In genomic region chr15:100030586-100031249, GRCh38 we compare ENCODE assay signal across 30 cellular contexts.
DNase-seq lines count a peak whose midpoint lies in the region; ATAC-seq and TF ChIP-seq lines count a peak whose summit lies in the region.
"Had no signal": no experiment of that assay in that cellular context is flagged by ENCODE, and none has a peak within 500 bp of the region (broad histone marks: within the 10 kb centered on the region; RNA-seq: fewer than 3 reads in every experiment).

No MANE protein-coding gene starts in this region.

- H3K36me3 ChIP-seq in fibroblast of lung (ENCODE audit: control insufficient read depth, insufficient read depth, low read length) (no peaks in the 10 kb centered on the region), vagina (no peaks in the 10 kb centered on the region)
- H3K36me3 ChIP-seq: cardiac muscle cell, gastrocnemius medialis, SJCRH30, stomach, tibial artery had no signal

- H4K20me1 ChIP-seq in fibroblast of lung (ENCODE audit: control insufficient read depth, extremely low read depth, insufficient read depth, low read length): no peaks in the 10 kb centered on the region

- H3K4me3 Mint-ChIP-seq in stimulated activated memory B cell treated with anti-CD40 and anti-IgM and Interleukin-4, amounts not matched to agents 10 μg/mL and 1 μg/mL and 100 μg/mL, for 72 hours: no peak overlapping the region
- H3K4me3 Mint-ChIP-seq: activated CD4-positive, alpha-beta memory T cell treated with anti-CD3 and anti-CD28 coated beads for 36 hours; activated naive CD8-positive, alpha-beta T cell treated with anti-CD3 and anti-CD28 coated beads, Interleukin-2, amount 10 ng/mL, durations not matched to agents 7 days and 5 days; CD4-positive, alpha-beta memory T cell; natural killer cell treated with Interleukin-12 subunit alpha and Interleukin-12 subunit beta and Interleukin-15 and Interleukin-18, amount 100 ng/mL, for 72 hours; T-cell had no signal

- H3K36me3 Mint-ChIP-seq in stimulated activated memory B cell treated with anti-CD40 and anti-IgM and Interleukin-4, amounts not matched to agents 10 μg/mL and 1 μg/mL and 100 μg/mL, for 72 hours: no peaks in the 10 kb centered on the region
- H3K36me3 Mint-ChIP-seq: activated naive CD8-positive, alpha-beta T cell treated with anti-CD3 and anti-CD28 coated beads, Interleukin-2, amount 10 ng/mL, durations not matched to agents 7 days and 5 days had no signal

- no peak overlapping the region for H3K27ac ChIP-seq in fibroblast of lung (ENCODE audit: insufficient read depth, low read length)
- peak overlapping the region; percentile 17 for H3K27ac ChIP-seq in vagina
- H3K27ac ChIP-seq: cardiac muscle cell, hepatocyte, KMS-11, SJCRH30, stomach had no signal

- no peaks in the 10 kb centered on the region for H3K27me3 ChIP-seq in fibroblast of lung (ENCODE audit: control insufficient read depth, insufficient read depth, low read length)
- H3K27me3 ChIP-seq in vagina: no peaks in the 10 kb centered on the region
- H3K27me3 ChIP-seq: cardiac muscle cell, gastrocnemius medialis, hepatocyte, SJCRH30, stomach, tibial artery had no signal

- no peaks in the 10 kb centered on the region for H3K79me2 ChIP-seq in fibroblast of lung (ENCODE audit: control insufficient read depth, insufficient read depth, low read length)
- H3K79me2 ChIP-seq: hepatocyte had no signal

- H3K4me1 ChIP-seq in fibroblast of lung (ENCODE audit: control insufficient read depth, extremely low read depth, insufficient read depth, low read length): no peaks in the 10 kb centered on the region
- peaks cover 28% of the 10 kb centered on the region for H3K4me1 ChIP-seq in vagina
- H3K4me1 ChIP-seq: SJCRH30 had no signal

- no peak overlapping the region for H3K4me2 ChIP-seq in fibroblast of lung (ENCODE audit: extremely low read depth, insufficient read depth, low read length)
- H3K4me2 ChIP-seq: hepatocyte, KMS-11 had no signal

- TF ChIP-seq CTCF in fibroblast of lung (conservative IDR thresholded peaks at IDR 0.05 in 1 of 2, IDR thresholded peaks at IDR 0.05 in 1 of 2; ENCODE audit: low read depth in 1 of 2, low read length in 2 of 2) (no peak), vagina (IDR thresholded peaks at IDR 0.05) (no peak)

- H3K4me3 ChIP-seq in fibroblast of lung (replicated peaks in 1 of 4; ENCODE audit: control extremely low read depth in 1 of 4, insufficient read depth in 1 of 4, low read depth in 3 of 4, low read length in 4 of 4) (no peak overlapping the region), vagina (no peak overlapping the region)
- H3K4me3 ChIP-seq: cardiac muscle cell, gastrocnemius medialis, hepatocyte, SJCRH30, stomach, tibial artery had no signal

- intact Hi-C loops in vagina (cut with DNase I): no loop called here

- H3K9me3 Mint-ChIP-seq in stimulated activated memory B cell treated with anti-CD40 and anti-IgM and Interleukin-4, amounts not matched to agents 10 μg/mL and 1 μg/mL and 100 μg/mL, for 72 hours: peaks cover 19% of the 10 kb centered on the region

- no peaks in the 10 kb centered on the region for H3K4me1 Mint-ChIP-seq in stimulated activated memory B cell treated with anti-CD40 and anti-IgM and Interleukin-4, amounts not matched to agents 10 μg/mL and 1 μg/mL and 100 μg/mL, for 72 hours
- H3K4me1 Mint-ChIP-seq: activated naive CD8-positive, alpha-beta T cell treated with anti-CD3 and anti-CD28 coated beads, Interleukin-2, amount 10 ng/mL, durations not matched to agents 7 days and 5 days; T-cell had no signal

- H3K27me3 Mint-ChIP-seq in stimulated activated memory B cell treated with anti-CD40 and anti-IgM and Interleukin-4, amounts not matched to agents 10 μg/mL and 1 μg/mL and 100 μg/mL, for 72 hours: peaks cover 9% of the 10 kb centered on the region
- H3K27me3 Mint-ChIP-seq: activated CD4-positive, alpha-beta memory T cell treated with anti-CD3 and anti-CD28 coated beads for 36 hours; activated naive CD8-positive, alpha-beta T cell treated with anti-CD3 and anti-CD28 coated beads, Interleukin-2, amount 10 ng/mL, durations not matched to agents 7 days and 5 days; CD4-positive, alpha-beta memory T cell; T-cell had no signal

- H3K9ac ChIP-seq in fibroblast of lung (ENCODE audit: insufficient read depth, low read length): no peak overlapping the region
- H3K9ac ChIP-seq: KMS-11 had no signal

- no peak for ATAC-seq in stimulated activated memory B cell treated with anti-CD40 and anti-IgM and Interleukin-4, amounts not matched to agents 10 μg/mL and 1 μg/mL and 100 μg/mL, for 72 hours
- ATAC-seq in GM18867 (IDR thresholded peaks at IDR 0.05; ENCODE audit: unreplicated experiment): no peak
- ATAC-seq: left ventricle myocardium superior; natural killer cell treated with Interleukin-12 subunit alpha and Interleukin-12 subunit beta and Interleukin-15 and Interleukin-18, amount 100 ng/mL, for 72 hours; Panc1; sciatic nerve; T-cell had no signal

- H3K9me3 ChIP-seq in fibroblast of lung (ENCODE audit: control insufficient read depth, insufficient read depth, low read depth, low read length) (no peaks in the 10 kb centered on the region), vagina (no peaks in the 10 kb centered on the region)
- H3K9me3 ChIP-seq: gastrocnemius medialis, SJCRH30 had no signal

- no peak for TF ChIP-seq POLR2A in vagina (IDR thresholded peaks at IDR 0.05)

- H2AFZ ChIP-seq in fibroblast of lung (ENCODE audit: low read length): no peak overlapping the region
- H2AFZ ChIP-seq: hepatocyte had no signal

- DNase-seq in LHCN-M2 (ENCODE audit: low read depth) (peak; percentile 45), astrocyte of the hippocampus (ENCODE audit: low read depth, low spot score) (peak; percentile 28), fibroblast of lung (ENCODE audit: low read depth in 2 of 2) (peak; percentile 51 to 71), vagina (ENCODE audit: extremely low spot score in 2 of 2) (peak in 1 of 2 donors; percentile 67), iPS-NIHi7 (ENCODE audit: extremely low spot score) (no peak)
- DNase-seq: activated CD4-positive, alpha-beta memory T cell treated with anti-CD3 and anti-CD28 coated beads for 36 hours; activated CD8-positive, alpha-beta memory T cell treated with anti-CD3 and anti-CD28 coated beads, Interleukin-2, amount 50 U/mL, for 48 hours; activated naive CD8-positive, alpha-beta T cell treated with anti-CD3 and anti-CD28 coated beads, Interleukin-2, amount 10 ng/mL, durations not matched to agents 7 days and 5 days; CD4-positive, alpha-beta memory T cell; dermis blood vessel endothelial cell; DMS 273 treated with DMSO at 0.1 percent for 48 hours; gastrocnemius medialis; left ventricle myocardium superior; NCI-H187; NCI-H2171 treated with DMSO at 0.1 percent for 48 hours; NCI-H524 treated with DMSO at 0.1 percent for 48 hours; posterior cingulate gyrus; SJCRH30; stimulated activated CD4-positive, alpha-beta T cell treated with anti-CD3 and anti-CD28 coated beads, Interleukin-15, amount 100 ng/mL, for 24 hours; stomach; T-cell had no signal

- no peak overlapping the region for H3K27ac Mint-ChIP-seq in stimulated activated memory B cell treated with anti-CD40 and anti-IgM and Interleukin-4, amounts not matched to agents 10 μg/mL and 1 μg/mL and 100 μg/mL, for 72 hours
- H3K27ac Mint-ChIP-seq: activated CD4-positive, alpha-beta memory T cell treated with anti-CD3 and anti-CD28 coated beads for 36 hours; activated naive CD8-positive, alpha-beta T cell treated with anti-CD3 and anti-CD28 coated beads, Interleukin-2, amount 10 ng/mL, durations not matched to agents 7 days and 5 days; CD4-positive, alpha-beta memory T cell; natural killer cell treated with Interleukin-12 subunit alpha and Interleukin-12 subunit beta and Interleukin-15 and Interleukin-18, amount 100 ng/mL, for 72 hours; T-cell had no signal
